ENCODE assay signal across 21 cellular contexts in the genomic region with DNA sequence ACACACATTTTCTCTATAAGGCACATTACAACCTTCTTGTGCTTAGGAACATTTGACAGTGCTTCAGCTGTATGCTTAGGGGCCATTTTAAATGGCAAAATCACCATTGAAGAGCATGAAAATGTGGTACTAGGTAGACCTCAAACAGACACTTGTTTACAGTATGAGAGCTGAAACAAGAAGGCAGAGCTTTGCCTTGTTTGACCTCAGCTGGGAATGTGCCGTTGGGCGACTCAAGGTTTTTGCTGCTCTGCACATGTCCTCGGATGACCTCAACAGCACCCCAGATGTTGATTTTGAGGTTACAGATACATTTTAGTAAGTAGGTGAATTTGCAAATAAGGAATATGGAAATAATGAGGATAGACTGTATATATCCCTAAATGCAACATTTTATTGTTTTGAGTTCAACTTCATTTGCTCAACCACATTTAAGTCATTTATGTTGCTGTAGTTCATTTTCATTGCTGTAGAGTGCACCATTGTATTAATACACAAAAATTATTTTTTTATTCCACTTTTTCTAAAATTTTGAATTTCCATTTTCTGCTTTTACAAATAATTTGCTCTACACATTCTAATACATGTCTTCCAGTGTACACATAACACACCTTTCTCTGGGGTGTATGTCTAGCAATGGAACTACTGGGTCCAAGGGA.
A peak's percentile ranks its signal among the peaks of the same experiment; 100 is the strongest.
DNase-seq lines count a peak whose midpoint lies in the region; FAIRE-seq and TF ChIP-seq lines count a peak whose summit lies in the region.
"Had no signal": no experiment of that assay in that cellular context is flagged by ENCODE, and none has a peak within 500 bp of the region (broad histone marks: within the 10 kb centered on the region; RNA-seq: fewer than 3 reads in every experiment).

No MANE protein-coding gene starts in this region.

- H3K27ac Mint-ChIP-seq in activated CD4-positive, alpha-beta memory T cell treated with anti-CD3 and anti-CD28 coated beads for 36 hours, result no peak overlapping the region
- no peak overlapping the region for H3K27ac Mint-ChIP-seq in activated CD4-positive, alpha-beta memory T cell treated with anti-CD3 and anti-CD28 coated beads, Interleukin-2, amount 10 ng/mL, durations not matched to agents 7 days and 5 days
- peak overlapping the region; percentile 67 for H3K27ac Mint-ChIP-seq in activated naive CD8-positive, alpha-beta T cell treated with anti-CD3 and anti-CD28 coated beads for 36 hours
- H3K27ac Mint-ChIP-seq: activated B cell treated with CpG ODN at 0.5 μM for 24 hours had no signal

- H3K27me3 Mint-ChIP-seq in activated CD4-positive, alpha-beta memory T cell treated with anti-CD3 and anti-CD28 coated beads for 36 hours, result no peaks in the 10 kb centered on the region
- H3K27me3 Mint-ChIP-seq in activated CD4-positive, alpha-beta memory T cell treated with anti-CD3 and anti-CD28 coated beads, Interleukin-2, amount 10 ng/mL, durations not matched to agents 7 days and 5 days, result no peaks in the 10 kb centered on the region
- no peaks in the 10 kb centered on the region for H3K27me3 Mint-ChIP-seq in activated naive CD8-positive, alpha-beta T cell treated with anti-CD3 and anti-CD28 coated beads for 36 hours
- H3K27me3 Mint-ChIP-seq: activated B cell treated with CpG ODN at 0.5 μM for 24 hours had no signal

- peak overlapping the region; percentile 14 for H3K4me3 Mint-ChIP-seq in activated CD4-positive, alpha-beta memory T cell treated with anti-CD3 and anti-CD28 coated beads for 36 hours
- no peak overlapping the region for H3K4me3 Mint-ChIP-seq in activated CD4-positive, alpha-beta memory T cell treated with anti-CD3 and anti-CD28 coated beads, Interleukin-2, amount 10 ng/mL, durations not matched to agents 7 days and 5 days
- no peak overlapping the region for H3K4me3 Mint-ChIP-seq in activated naive CD8-positive, alpha-beta T cell treated with anti-CD3 and anti-CD28 coated beads for 36 hours
- H3K4me3 Mint-ChIP-seq: activated B cell treated with CpG ODN at 0.5 μM for 24 hours had no signal

- intact Hi-C loops in activated CD4-positive, alpha-beta memory T cell treated with anti-CD3 and anti-CD28 coated beads for 36 hours (cut with micrococcal nuclease), result loop anchor here (1.0 kb wide), 4 partner anchors 8 to 17 kb away; no protein-coding TSS in a partner anchor

- no peak for FAIRE-seq in urothelium cell line (lab: Jason Lieb, UNC)
- FAIRE-seq: A204.1, bronchial epithelial cell, D721Med had no signal

- peaks cover 17% of the 10 kb centered on the region for H3K4me1 Mint-ChIP-seq in activated CD4-positive, alpha-beta memory T cell treated with anti-CD3 and anti-CD28 coated beads for 36 hours (ENCODE audit: low read depth)
- peaks cover 4% of the 10 kb centered on the region for H3K4me1 Mint-ChIP-seq in activated CD4-positive, alpha-beta memory T cell treated with anti-CD3 and anti-CD28 coated beads, Interleukin-2, amount 10 ng/mL, durations not matched to agents 7 days and 5 days
- H3K4me1 Mint-ChIP-seq in activated naive CD8-positive, alpha-beta T cell treated with anti-CD3 and anti-CD28 coated beads for 36 hours, result peaks cover 14% of the 10 kb centered on the region
- H3K4me1 Mint-ChIP-seq: activated B cell treated with CpG ODN at 0.5 μM for 24 hours had no signal

- peak; percentile 38; the same call in 1 of the 2 replicates for TF ChIP-seq CTCF in KMS-11 (conservative IDR thresholded peaks at IDR 0.05; ENCODE audit: low read depth, low read length)
- TF ChIP-seq CTCF in osteoblast (IDR thresholded peaks at IDR 0.05; ENCODE audit: extremely low read depth, low read depth, low read length), result peak; percentile 32

- H3K79me2 ChIP-seq in KMS-11 (ENCODE audit: insufficient read depth, low read depth) (no peaks in the 10 kb centered on the region), osteoblast (ENCODE audit: insufficient read depth, low read length) (no peaks in the 10 kb centered on the region)

- H3K4me2 ChIP-seq in KMS-11 (peak overlapping the region; percentile 66), osteoblast (ENCODE audit: insufficient read depth, low read length) (no peak overlapping the region)
- H3K4me2 ChIP-seq: BLaER1 had no signal

- H3K27me3 ChIP-seq in KMS-11 (ENCODE audit: insufficient read depth, low read depth) (no peaks in the 10 kb centered on the region), osteoblast (ENCODE audit: insufficient read depth, low read length) (no peaks in the 10 kb centered on the region)
- H3K27me3 ChIP-seq: BLaER1, dorsolateral prefrontal cortex, gastroesophageal sphincter had no signal

- H3K9ac ChIP-seq in KMS-11, result peak overlapping the region; percentile 54
- H3K9ac ChIP-seq: BLaER1 had no signal

- H4K20me1 ChIP-seq in KMS-11 (ENCODE audit: insufficient read depth) (no peaks in the 10 kb centered on the region), osteoblast (ENCODE audit: insufficient read depth, low read length) (no peaks in the 10 kb centered on the region)
- H4K20me1 ChIP-seq: BLaER1 had no signal

- H3K4me3 ChIP-seq in KMS-11 (IDR thresholded peaks at IDR 0.05; ENCODE audit: insufficient read depth, low read depth, low read length) (no peak overlapping the region), osteoblast (ENCODE audit: insufficient read depth, low read length) (no peak overlapping the region)
- H3K4me3 ChIP-seq: BLaER1, dorsolateral prefrontal cortex, gastroesophageal sphincter had no signal

- peaks cover 7% of the 10 kb centered on the region for H3K36me3 Mint-ChIP-seq in activated CD4-positive, alpha-beta memory T cell treated with anti-CD3 and anti-CD28 coated beads for 36 hours
- H3K36me3 Mint-ChIP-seq in activated CD4-positive, alpha-beta memory T cell treated with anti-CD3 and anti-CD28 coated beads, Interleukin-2, amount 10 ng/mL, durations not matched to agents 7 days and 5 days (ENCODE audit: low read depth), result peaks cover 3% of the 10 kb centered on the region
- peaks cover 33% of the 10 kb centered on the region for H3K36me3 Mint-ChIP-seq in activated naive CD8-positive, alpha-beta T cell treated with anti-CD3 and anti-CD28 coated beads for 36 hours

- POLR2A ChIA-PET in activated CD4-positive, alpha-beta memory T cell treated with anti-CD3 and anti-CD28 coated beads for 36 hours (lab: Charles Lee), result interaction anchor here (0.7 kb wide), 1 partner anchor 974 kb away, joined by 3 read pairs; the partner anchor contains the start of gene KCTD16
- POLR2A ChIA-PET in activated CD4-positive, alpha-beta memory T cell treated with anti-CD3 and anti-CD28 coated beads, Interleukin-2, amount 10 ng/mL, durations not matched to agents 7 days and 5 days (lab: Charles Lee), result interaction anchor here (1.4 kb wide), 1 partner anchor 207 kb away, joined by 4 read pairs; the partner anchor contains the start of gene NR3C1

- H2AFZ ChIP-seq in KMS-11 (ENCODE audit: low read depth), result peak overlapping the region; percentile 15; the same call in 1 of the 2 replicates
- H2AFZ ChIP-seq in osteoblast (ENCODE audit: low read length), result no peak overlapping the region

- peak overlapping the region; percentile 90 for H3K27ac ChIP-seq in KMS-11
- H3K27ac ChIP-seq in osteoblast (ENCODE audit: low read depth, low read length), result peak overlapping the region; percentile 19
- H3K27ac ChIP-seq: BLaER1, dorsolateral prefrontal cortex, gastroesophageal sphincter had no signal

- H3K4me1 ChIP-seq in KMS-11 (ENCODE audit: low read depth, poor library complexity, severe bottlenecking) (peaks cover 99% of the 10 kb centered on the region), osteoblast (ENCODE audit: insufficient read depth, low read length) (peaks cover 24% of the 10 kb centered on the region)
- H3K4me1 ChIP-seq: BLaER1 had no signal

- H3K36me3 ChIP-seq in KMS-11 (ENCODE audit: insufficient read depth), result no peaks in the 10 kb centered on the region
- no peaks in the 10 kb centered on the region for H3K36me3 ChIP-seq in osteoblast (ENCODE audit: insufficient read depth, low read length)
- H3K36me3 ChIP-seq: BLaER1, gastroesophageal sphincter had no signal

- no peak for DNase-seq in activated CD4-positive, alpha-beta memory T cell treated with anti-CD3 and anti-CD28 coated beads for 36 hours
- DNase-seq in activated CD4-positive, alpha-beta memory T cell treated with anti-CD3 and anti-CD28 coated beads, Interleukin-2, amount 10 ng/mL, durations not matched to agents 7 days and 5 days, result no peak
- DNase-seq in activated naive CD8-positive, alpha-beta T cell treated with anti-CD3 and anti-CD28 coated beads for 36 hours, result no peak
- DNase-seq in osteoblast (ENCODE audit: insufficient read length, low spot score, missing footprints), result no peak
- no peak for DNase-seq in CD1c-positive myeloid dendritic cell (ENCODE audit: extremely low spot score)
- DNase-seq in NCI-H1092 (lab: John Stamatoyannopoulos, UW), result no peak
- no peak for DNase-seq in urothelium cell line (ENCODE audit: low spot score)
- DNase-seq: activated B cell treated with CpG ODN at 0.5 μM for 24 hours; activated effector memory CD4-positive, alpha-beta T cell treated with anti-CD3 and anti-CD28 coated beads, Interleukin-2, amount 50 U/mL, for 16 hours; dorsolateral prefrontal cortex; GDM1; NCI-H1930; NCI-H2227 treated with DMSO at 0.1 percent for 48 hours; NCI-H774; nucleus accumbens had no signal

- H3K9me3 Mint-ChIP-seq in activated CD4-positive, alpha-beta memory T cell treated with anti-CD3 and anti-CD28 coated beads for 36 hours, result peaks cover 10% of the 10 kb centered on the region
- H3K9me3 Mint-ChIP-seq in activated CD4-positive, alpha-beta memory T cell treated with anti-CD3 and anti-CD28 coated beads, Interleukin-2, amount 10 ng/mL, durations not matched to agents 7 days and 5 days, result no peaks in the 10 kb centered on the region
- peaks cover 15% of the 10 kb centered on the region for H3K9me3 Mint-ChIP-seq in activated naive CD8-positive, alpha-beta T cell treated with anti-CD3 and anti-CD28 coated beads for 36 hours

- H3K9me3 ChIP-seq in osteoblast (ENCODE audit: low read depth, low read length), result peaks cover 4% of the 10 kb centered on the region
- H3K9me3 ChIP-seq: gastroesophageal sphincter had no signal

- CTCF ChIA-PET in activated CD4-positive, alpha-beta memory T cell treated with anti-CD3 and anti-CD28 coated beads for 36 hours (lab: Charles Lee), result interaction anchor here (0.9 to 2.0 kb wide), 3 partner anchors 10 to 987 kb away, joined by 3 to 6 read pairs (median 4); no protein-coding TSS in a partner anchor
- CTCF ChIA-PET in activated CD4-positive, alpha-beta memory T cell treated with anti-CD3 and anti-CD28 coated beads, Interleukin-2, amount 10 ng/mL, durations not matched to agents 7 days and 5 days (lab: Charles Lee), result no interaction called here
